ENCODE assay signal across 1 cellular context in the genomic region with DNA sequence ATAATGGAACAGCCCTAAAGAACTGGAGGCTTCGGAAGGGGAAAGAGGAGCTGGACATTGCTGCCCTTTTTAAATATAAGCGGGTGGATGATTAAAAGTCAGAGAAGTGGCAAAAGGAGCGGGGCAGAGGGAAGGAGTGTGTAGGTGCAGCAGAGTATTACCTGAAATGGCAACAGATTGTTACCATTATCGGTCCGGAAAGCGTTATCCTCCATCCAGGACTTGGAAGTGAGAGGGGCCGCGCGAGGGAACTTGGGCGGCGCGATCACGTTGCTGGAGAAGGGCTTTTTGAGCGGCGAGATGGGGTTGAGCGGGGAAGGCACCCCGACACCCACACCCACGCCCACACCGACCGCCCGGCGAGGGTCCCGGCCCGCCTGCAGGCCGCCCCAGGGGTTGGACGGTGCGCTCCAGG.
TF ChIP-seq lines count a peak whose summit lies in the region.

No MANE protein-coding gene starts in this region.

TF ChIP-seq in SK-N-SH treated with all-trans-retinoic acid at 6 μM for 48 hours, 23 proteins besides CTCF, POLR2A, EP300 and RAD21 (continued from another document):
- TF ChIP-seq ARNTL (CRISPR knock-in tag; IDR thresholded peaks at IDR 0.05; ENCODE audit: borderline replicate concordance, low read depth) = no peak
- TF ChIP-seq ZNF565 (CRISPR knock-in tag; conservative IDR thresholded peaks at IDR 0.05; ENCODE audit: low read depth) = no peak
- TF ChIP-seq, protein P1, sequence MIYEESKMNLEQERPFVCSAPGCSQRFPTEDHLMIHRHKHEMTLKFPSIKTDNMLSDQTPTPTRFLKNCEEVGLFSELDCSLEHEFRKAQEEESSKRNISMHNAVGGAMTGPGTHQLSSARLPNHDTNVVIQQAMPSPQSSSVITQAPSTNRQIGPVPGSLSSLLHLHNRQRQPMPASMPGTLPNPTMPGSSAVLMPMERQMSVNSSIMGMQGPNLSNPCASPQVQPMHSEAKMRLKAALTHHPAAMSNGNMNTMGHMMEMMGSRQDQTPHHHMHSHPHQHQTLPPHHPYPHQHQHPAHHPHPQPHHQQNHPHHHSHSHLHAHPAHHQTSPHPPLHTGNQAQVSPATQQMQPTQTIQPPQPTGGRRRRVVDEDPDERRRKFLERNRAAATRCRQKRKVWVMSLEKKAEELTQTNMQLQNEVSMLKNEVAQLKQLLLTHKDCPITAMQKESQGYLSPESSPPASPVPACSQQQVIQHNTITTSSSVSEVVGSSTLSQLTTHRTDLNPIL (CRISPR knock-in tag; IDR thresholded peaks at IDR 0.05; ENCODE audit: low read depth) = no peak
- TF ChIP-seq, protein P2, sequence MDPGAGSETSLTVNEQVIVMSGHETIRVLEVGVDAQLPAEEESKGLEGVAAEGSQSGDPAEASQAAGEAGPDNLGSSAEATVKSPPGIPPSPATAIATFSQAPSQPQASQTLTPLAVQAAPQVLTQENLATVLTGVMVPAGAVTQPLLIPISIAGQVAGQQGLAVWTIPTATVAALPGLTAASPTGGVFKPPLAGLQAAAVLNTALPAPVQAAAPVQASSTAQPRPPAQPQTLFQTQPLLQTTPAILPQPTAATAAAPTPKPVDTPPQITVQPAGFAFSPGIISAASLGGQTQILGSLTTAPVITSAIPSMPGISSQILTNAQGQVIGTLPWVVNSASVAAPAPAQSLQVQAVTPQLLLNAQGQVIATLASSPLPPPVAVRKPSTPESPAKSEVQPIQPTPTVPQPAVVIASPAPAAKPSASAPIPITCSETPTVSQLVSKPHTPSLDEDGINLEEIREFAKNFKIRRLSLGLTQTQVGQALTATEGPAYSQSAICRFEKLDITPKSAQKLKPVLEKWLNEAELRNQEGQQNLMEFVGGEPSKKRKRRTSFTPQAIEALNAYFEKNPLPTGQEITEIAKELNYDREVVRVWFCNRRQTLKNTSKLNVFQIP (CRISPR knock-in tag; IDR thresholded peaks at IDR 0.05; ENCODE audit: borderline replicate concordance, low read depth) = no peak
- no peak for TF ChIP-seq SNAI2 (CRISPR knock-in tag; IDR thresholded peaks at IDR 0.05)
- TF ChIP-seq ZNF70 (CRISPR knock-in tag; IDR thresholded peaks at IDR 0.05) = no peak
- no peak for TF ChIP-seq ZNF8 (CRISPR knock-in tag; IDR thresholded peaks at IDR 0.05)
TF ChIP-seq in SK-N-SH treated with all-trans-retinoic acid at 6 μM for 48 hours: peak in this region for 0.
